Comparison of ENCODE assay signal across 11 cellular contexts in genomic region chr17:40338058-40338457, GRCh38. TPM values are rescaled to one million over a fixed set of nuclear protein-coding genes. Genes with fewer than 3 reads are reported as not detected.
DNase-seq lines count a peak whose midpoint lies in the region; ATAC-seq and TF ChIP-seq lines count a peak whose summit lies in the region.
"Had no signal": no experiment of that assay in that cellular context is flagged by ENCODE, and none has a peak within 500 bp of the region (broad histone marks: within the 10 kb centered on the region; RNA-seq: fewer than 3 reads in every experiment).

No MANE protein-coding gene starts in this region.

- H3K36me3 Mint-ChIP-seq in CD4-positive, CD25-positive, alpha-beta regulatory T cell: peaks cover 8% of the 10 kb centered on the region
- H3K36me3 Mint-ChIP-seq in activated T-helper 17 cell treated with anti-CD3 and anti-CD28 coated beads, Interleukin-2, amount 50 U/mL, for 72 hours (ENCODE audit: low read depth): peaks cover 47% of the 10 kb centered on the region
- no peaks in the 10 kb centered on the region for H3K36me3 Mint-ChIP-seq in neural crest cell (ENCODE audit: low read depth)

- peak overlapping the region; percentile 58 for H3K27ac ChIP-seq in CD4-positive, CD25-positive, alpha-beta regulatory T cell (ENCODE audit: insufficient read depth, low read length, poor library complexity, severe bottlenecking)
- no peak overlapping the region for H3K27ac ChIP-seq in mesenchymal stem cell (ENCODE audit: low read length, poor library complexity, severe bottlenecking)

- H3K4me2 ChIP-seq in mesenchymal stem cell (ENCODE audit: low read length, poor library complexity, severe bottlenecking): no peak overlapping the region

- no peak overlapping the region for H2BK120ac ChIP-seq in mesenchymal stem cell (ENCODE audit: low read depth, low read length)

- H2AK5ac ChIP-seq in mesenchymal stem cell (ENCODE audit: low read length, severe bottlenecking): no peak overlapping the region

- no peak overlapping the region for H3K9ac ChIP-seq in mesenchymal stem cell (ENCODE audit: low read length)

- H3K9me3 Mint-ChIP-seq in CD4-positive, CD25-positive, alpha-beta regulatory T cell: no peaks in the 10 kb centered on the region
- H3K9me3 Mint-ChIP-seq in activated T-helper 17 cell treated with anti-CD3 and anti-CD28 coated beads, Interleukin-2, amount 50 U/mL, for 72 hours: no peaks in the 10 kb centered on the region
- H3K9me3 Mint-ChIP-seq in neural crest cell: no peaks in the 10 kb centered on the region

- H3K27me3 Mint-ChIP-seq in CD4-positive, CD25-positive, alpha-beta regulatory T cell: no peaks in the 10 kb centered on the region
- H3K27me3 Mint-ChIP-seq in activated T-helper 17 cell treated with anti-CD3 and anti-CD28 coated beads, Interleukin-2, amount 50 U/mL, for 72 hours: no peaks in the 10 kb centered on the region
- peaks cover 6% of the 10 kb centered on the region for H3K27me3 Mint-ChIP-seq in neural crest cell (ENCODE audit: low read depth)

- H2BK15ac ChIP-seq in mesenchymal stem cell (ENCODE audit: low read depth, poor library complexity, severe bottlenecking): no peak overlapping the region

- H3K4ac ChIP-seq in mesenchymal stem cell (ENCODE audit: low read depth in 1 of 2, low read length in 2 of 2): no peak overlapping the region

- H2BK5ac ChIP-seq in mesenchymal stem cell (ENCODE audit: low read depth, low read length, poor library complexity, severe bottlenecking): no peak overlapping the region

- no peak overlapping the region for H3K14ac ChIP-seq in mesenchymal stem cell (ENCODE audit: low read length in 2 of 2)

- 97% methylated on average over 5 of the region's 5 CpGs for WGBS in mesenchymal stem cell

- H3K27me3 ChIP-seq in CD4-positive, CD25-positive, alpha-beta regulatory T cell (ENCODE audit: control insufficient read depth, insufficient read depth, low read length): no peaks in the 10 kb centered on the region
- H3K27me3 ChIP-seq in mesenchymal stem cell (ENCODE audit: control insufficient read depth in 1 of 2, insufficient read depth in 1 of 2, low read length in 2 of 2): no peaks in the 10 kb centered on the region

- no peak overlapping the region for H3K4me3 ChIP-seq in CD4-positive, CD25-positive, alpha-beta regulatory T cell (ENCODE audit: low read depth, low read length)
- H3K4me3 ChIP-seq in mesenchymal stem cell (ENCODE audit: insufficient read depth in 1 of 2, low read depth in 1 of 2, low read length in 2 of 2): no peak overlapping the region

- H3K23ac ChIP-seq in mesenchymal stem cell (ENCODE audit: low read length in 2 of 2): no peak overlapping the region

- peaks cover 70% of the 10 kb centered on the region for H3K4me1 ChIP-seq in CD4-positive, CD25-positive, alpha-beta regulatory T cell (ENCODE audit: control insufficient read depth, insufficient read depth, low read length, poor library complexity, severe bottlenecking)
- peaks cover 22% of the 10 kb centered on the region for H3K4me1 ChIP-seq in mesenchymal stem cell (ENCODE audit: control insufficient read depth, insufficient read depth, low read depth, low read length)

- no peaks in the 10 kb centered on the region for H3K9me3 ChIP-seq in CD4-positive, CD25-positive, alpha-beta regulatory T cell (ENCODE audit: control insufficient read depth in 2 of 2, low read length in 2 of 2)
- no peaks in the 10 kb centered on the region for H3K9me3 ChIP-seq in mesenchymal stem cell (ENCODE audit: control insufficient read depth, low read length)

- H3K4me3 Mint-ChIP-seq in CD4-positive, CD25-positive, alpha-beta regulatory T cell: peak overlapping the region in 2 of 4 donors; percentile 38 to 69
- peak overlapping the region; percentile 54 for H3K4me3 Mint-ChIP-seq in activated T-helper 17 cell treated with anti-CD3 and anti-CD28 coated beads, Interleukin-2, amount 50 U/mL, for 72 hours
- H3K4me3 Mint-ChIP-seq in neural crest cell: peak overlapping the region; percentile 47

- no peak overlapping the region for H2BK12ac ChIP-seq in mesenchymal stem cell (ENCODE audit: low read length in 2 of 2)

- no peak overlapping the region for H4K8ac ChIP-seq in mesenchymal stem cell (ENCODE audit: low read length)

- H3K36me3 ChIP-seq in CD4-positive, CD25-positive, alpha-beta regulatory T cell (ENCODE audit: control insufficient read depth, insufficient read depth, low read length): peaks cover 13% of the 10 kb centered on the region
- peaks cover 14 to 25% of the 10 kb centered on the region in 2 experiments for H3K36me3 ChIP-seq in mesenchymal stem cell (ENCODE audit: control insufficient read depth in 1 of 2, insufficient read depth in 2 of 2, low read depth in 1 of 2, low read length in 2 of 2)

- H4K91ac ChIP-seq in mesenchymal stem cell (ENCODE audit: low read length): no peak overlapping the region

- H3K27ac Mint-ChIP-seq in CD4-positive, CD25-positive, alpha-beta regulatory T cell: peak overlapping the region; percentile 79 to 91 (median 83)
- peak overlapping the region; percentile 84 for H3K27ac Mint-ChIP-seq in activated T-helper 17 cell treated with anti-CD3 and anti-CD28 coated beads, Interleukin-2, amount 50 U/mL, for 72 hours
- no peak overlapping the region for H3K27ac Mint-ChIP-seq in neural crest cell (ENCODE audit: unreplicated experiment)

- no peak overlapping the region for H2AFZ ChIP-seq in mesenchymal stem cell (ENCODE audit: low read depth, low read length)

- H3K4me1 Mint-ChIP-seq in CD4-positive, CD25-positive, alpha-beta regulatory T cell: peaks cover 0 to 85% (median 49%) of the 10 kb centered on the region in 4 donors
- peaks cover 37% of the 10 kb centered on the region for H3K4me1 Mint-ChIP-seq in activated T-helper 17 cell treated with anti-CD3 and anti-CD28 coated beads, Interleukin-2, amount 50 U/mL, for 72 hours
- H3K4me1 Mint-ChIP-seq in neural crest cell: peaks cover 38% of the 10 kb centered on the region

- peaks cover 30% of the 10 kb centered on the region for H3K79me1 ChIP-seq in mesenchymal stem cell (replicated peaks; ENCODE audit: low read length, poor library complexity, severe bottlenecking)

- no peak for ATAC-seq in CD4-positive, CD25-positive, alpha-beta regulatory T cell (ENCODE audit: low read depth in 2 of 2)
- peak; percentile 71 for ATAC-seq in activated T-helper 17 cell treated with anti-CD3 and anti-CD28 coated beads, Interleukin-2, amount 50 U/mL, for 72 hours (replicated peaks)

- TF ChIP-seq CTCF in neural crest cell (conservative IDR thresholded peaks at IDR 0.05): no peak

- peak in 1 of 3 donors; percentile 62 for DNase-seq in CD4-positive, CD25-positive, alpha-beta regulatory T cell
- DNase-seq in Kasumi-1 (lab: John Stamatoyannopoulos, UW) (peak; percentile 42 to 45), neural crest cell (ENCODE audit: low read depth, low spot score) (no peak), mesenchymal stem cell (no peak), 8988T (no peak), AG20443 (ENCODE audit: low spot score) (no peak)
- no peak for DNase-seq in stimulated activated naive CD4-positive, alpha-beta T cell (lab: John Stamatoyannopoulos, UW)
- DNase-seq: activated CD4-positive, alpha-beta T cell treated with anti-CD3 and anti-CD28 coated beads, Interleukin-2, amount 50 U/mL, for 1 hour; NCI-H226; RPMI8226 had no signal

- no peak overlapping the region for H3K18ac ChIP-seq in mesenchymal stem cell (ENCODE audit: low read depth in 1 of 2, low read length in 2 of 2)

RNA-seq across cellular contexts. Expression of gene GJD3, which starts 26.5 kb away (rescaled TPM):
- total RNA-seq in CD4-positive, CD25-positive, alpha-beta regulatory T cell: not detected
- not detected for polyA plus RNA-seq in CD4-positive, CD25-positive, alpha-beta regulatory T cell
- not detected for total RNA-seq in activated T-helper 17 cell treated with anti-CD3 and anti-CD28 coated beads, Interleukin-2, amount 50 U/mL, for 72 hours
- 0.34 TPM in 1 of 2 replicates, not detected in the other for total RNA-seq in neural crest cell
- 0.44 TPM for polyA plus RNA-seq in mesenchymal stem cell (2013, experiment 1 of 2)
- polyA plus RNA-seq in mesenchymal stem cell (2013, experiment 2 of 2): 0.29 TPM

RNA-seq across cellular contexts. Expression of gene RARA, which starts 29.1 kb away (rescaled TPM):
- total RNA-seq in CD4-positive, CD25-positive, alpha-beta regulatory T cell: 126 TPM
- polyA plus RNA-seq in CD4-positive, CD25-positive, alpha-beta regulatory T cell: 10 to 100 TPM in 3 of 4 donors, 1 to 10 TPM in 1; 7.3 to 14.5 (median 12.6) TPM
- 10 to 100 TPM; 43.7 to 61.9 TPM for total RNA-seq in activated T-helper 17 cell treated with anti-CD3 and anti-CD28 coated beads, Interleukin-2, amount 50 U/mL, for 72 hours
- 22.3 and 25.9 TPM in 2 replicates for total RNA-seq in neural crest cell
- 32.6 TPM for polyA plus RNA-seq in mesenchymal stem cell (2013, experiment 1 of 2)
- 32.1 TPM for polyA plus RNA-seq in mesenchymal stem cell (2013, experiment 2 of 2)

RNA-seq across cellular contexts. Expression of gene CDC6, which starts 50.4 kb away (rescaled TPM):
- total RNA-seq in CD4-positive, CD25-positive, alpha-beta regulatory T cell: 5.7 TPM
- 1 to 10 TPM in 2 of 4 donors, under 1 TPM in 1, not detected in 1; 0.59 to 1.7 (median 1.1) TPM for polyA plus RNA-seq in CD4-positive, CD25-positive, alpha-beta regulatory T cell
- 100 to 1,000 TPM in 1 of 2 donors, 10 to 100 TPM in 1; 60.9 to 101 TPM for total RNA-seq in activated T-helper 17 cell treated with anti-CD3 and anti-CD28 coated beads, Interleukin-2, amount 50 U/mL, for 72 hours
- total RNA-seq in neural crest cell: 94.5 and 104 TPM in 2 replicates
- polyA plus RNA-seq in mesenchymal stem cell (2013, experiment 1 of 2): 8.5 TPM
- 9.1 TPM for polyA plus RNA-seq in mesenchymal stem cell (2013, experiment 2 of 2)

Comparison
In these comparisons a context has a peak if more than half of its experiments do, and no peak if none do; other contexts are left out.
1. DNase-seq: peak in Kasumi-1 (2 of 2); none in neural crest cell (single experiment), stimulated activated naive CD4-positive, alpha-beta T cell (0 of 6), mesenchymal stem cell (single experiment), 8988T (single experiment) and AG20443 (single experiment).